ENCODE assay signal across 2 cellular contexts in the genomic region with DNA sequence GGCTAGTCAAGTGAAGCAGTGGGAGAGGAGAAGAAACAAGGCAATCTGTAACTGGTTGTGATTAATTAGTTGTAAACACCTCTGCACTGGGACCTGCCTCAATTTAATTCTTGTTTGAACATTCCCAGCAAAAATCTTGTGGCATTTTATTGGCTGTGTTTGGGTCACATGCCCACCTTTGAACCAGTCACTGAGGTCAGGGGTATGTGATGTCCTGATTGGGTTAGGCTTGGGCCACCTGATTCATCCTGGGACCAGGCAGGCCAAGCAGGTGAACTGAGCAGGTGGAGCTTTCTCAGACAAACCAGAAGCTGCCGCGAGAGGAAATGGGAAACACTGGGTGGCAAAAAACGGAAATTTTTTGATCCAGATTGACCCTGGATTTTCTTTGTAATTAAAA.
TF ChIP-seq lines count a peak whose summit lies in the region.

No MANE protein-coding gene starts in this region.

TF ChIP-seq in GM23338, 12 proteins besides CTCF, POLR2A, EP300 and RAD21 (continues in another document):
- TF ChIP-seq, protein P1, sequence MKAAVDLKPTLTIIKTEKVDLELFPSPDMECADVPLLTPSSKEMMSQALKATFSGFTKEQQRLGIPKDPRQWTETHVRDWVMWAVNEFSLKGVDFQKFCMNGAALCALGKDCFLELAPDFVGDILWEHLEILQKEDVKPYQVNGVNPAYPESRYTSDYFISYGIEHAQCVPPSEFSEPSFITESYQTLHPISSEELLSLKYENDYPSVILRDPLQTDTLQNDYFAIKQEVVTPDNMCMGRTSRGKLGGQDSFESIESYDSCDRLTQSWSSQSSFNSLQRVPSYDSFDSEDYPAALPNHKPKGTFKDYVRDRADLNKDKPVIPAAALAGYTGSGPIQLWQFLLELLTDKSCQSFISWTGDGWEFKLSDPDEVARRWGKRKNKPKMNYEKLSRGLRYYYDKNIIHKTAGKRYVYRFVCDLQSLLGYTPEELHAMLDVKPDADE (IDR thresholded peaks at IDR 0.05) = no peak
- TF ChIP-seq ZNF114 (CRISPR knock-in tag; IDR thresholded peaks at IDR 0.05) (no peak), EZH2phosphoT487 (IDR thresholded peaks at IDR 0.05; ENCODE audit: unreplicated experiment) (no peak), ZNF331 (CRISPR knock-in tag; IDR thresholded peaks at IDR 0.05; ENCODE audit: low read depth) (no peak), POLR2AphosphoS5 (IDR thresholded peaks at IDR 0.05; ENCODE audit: low read depth) (no peak), EZH2 (IDR thresholded peaks at IDR 0.05; ENCODE audit: low read depth, unreplicated experiment) (no peak), JUNB (IDR thresholded peaks at IDR 0.05; ENCODE audit: unreplicated experiment) (no peak), NANOG (IDR thresholded peaks at IDR 0.05; ENCODE audit: borderline replicate concordance) (no peak)
- TF ChIP-seq, protein P2, sequence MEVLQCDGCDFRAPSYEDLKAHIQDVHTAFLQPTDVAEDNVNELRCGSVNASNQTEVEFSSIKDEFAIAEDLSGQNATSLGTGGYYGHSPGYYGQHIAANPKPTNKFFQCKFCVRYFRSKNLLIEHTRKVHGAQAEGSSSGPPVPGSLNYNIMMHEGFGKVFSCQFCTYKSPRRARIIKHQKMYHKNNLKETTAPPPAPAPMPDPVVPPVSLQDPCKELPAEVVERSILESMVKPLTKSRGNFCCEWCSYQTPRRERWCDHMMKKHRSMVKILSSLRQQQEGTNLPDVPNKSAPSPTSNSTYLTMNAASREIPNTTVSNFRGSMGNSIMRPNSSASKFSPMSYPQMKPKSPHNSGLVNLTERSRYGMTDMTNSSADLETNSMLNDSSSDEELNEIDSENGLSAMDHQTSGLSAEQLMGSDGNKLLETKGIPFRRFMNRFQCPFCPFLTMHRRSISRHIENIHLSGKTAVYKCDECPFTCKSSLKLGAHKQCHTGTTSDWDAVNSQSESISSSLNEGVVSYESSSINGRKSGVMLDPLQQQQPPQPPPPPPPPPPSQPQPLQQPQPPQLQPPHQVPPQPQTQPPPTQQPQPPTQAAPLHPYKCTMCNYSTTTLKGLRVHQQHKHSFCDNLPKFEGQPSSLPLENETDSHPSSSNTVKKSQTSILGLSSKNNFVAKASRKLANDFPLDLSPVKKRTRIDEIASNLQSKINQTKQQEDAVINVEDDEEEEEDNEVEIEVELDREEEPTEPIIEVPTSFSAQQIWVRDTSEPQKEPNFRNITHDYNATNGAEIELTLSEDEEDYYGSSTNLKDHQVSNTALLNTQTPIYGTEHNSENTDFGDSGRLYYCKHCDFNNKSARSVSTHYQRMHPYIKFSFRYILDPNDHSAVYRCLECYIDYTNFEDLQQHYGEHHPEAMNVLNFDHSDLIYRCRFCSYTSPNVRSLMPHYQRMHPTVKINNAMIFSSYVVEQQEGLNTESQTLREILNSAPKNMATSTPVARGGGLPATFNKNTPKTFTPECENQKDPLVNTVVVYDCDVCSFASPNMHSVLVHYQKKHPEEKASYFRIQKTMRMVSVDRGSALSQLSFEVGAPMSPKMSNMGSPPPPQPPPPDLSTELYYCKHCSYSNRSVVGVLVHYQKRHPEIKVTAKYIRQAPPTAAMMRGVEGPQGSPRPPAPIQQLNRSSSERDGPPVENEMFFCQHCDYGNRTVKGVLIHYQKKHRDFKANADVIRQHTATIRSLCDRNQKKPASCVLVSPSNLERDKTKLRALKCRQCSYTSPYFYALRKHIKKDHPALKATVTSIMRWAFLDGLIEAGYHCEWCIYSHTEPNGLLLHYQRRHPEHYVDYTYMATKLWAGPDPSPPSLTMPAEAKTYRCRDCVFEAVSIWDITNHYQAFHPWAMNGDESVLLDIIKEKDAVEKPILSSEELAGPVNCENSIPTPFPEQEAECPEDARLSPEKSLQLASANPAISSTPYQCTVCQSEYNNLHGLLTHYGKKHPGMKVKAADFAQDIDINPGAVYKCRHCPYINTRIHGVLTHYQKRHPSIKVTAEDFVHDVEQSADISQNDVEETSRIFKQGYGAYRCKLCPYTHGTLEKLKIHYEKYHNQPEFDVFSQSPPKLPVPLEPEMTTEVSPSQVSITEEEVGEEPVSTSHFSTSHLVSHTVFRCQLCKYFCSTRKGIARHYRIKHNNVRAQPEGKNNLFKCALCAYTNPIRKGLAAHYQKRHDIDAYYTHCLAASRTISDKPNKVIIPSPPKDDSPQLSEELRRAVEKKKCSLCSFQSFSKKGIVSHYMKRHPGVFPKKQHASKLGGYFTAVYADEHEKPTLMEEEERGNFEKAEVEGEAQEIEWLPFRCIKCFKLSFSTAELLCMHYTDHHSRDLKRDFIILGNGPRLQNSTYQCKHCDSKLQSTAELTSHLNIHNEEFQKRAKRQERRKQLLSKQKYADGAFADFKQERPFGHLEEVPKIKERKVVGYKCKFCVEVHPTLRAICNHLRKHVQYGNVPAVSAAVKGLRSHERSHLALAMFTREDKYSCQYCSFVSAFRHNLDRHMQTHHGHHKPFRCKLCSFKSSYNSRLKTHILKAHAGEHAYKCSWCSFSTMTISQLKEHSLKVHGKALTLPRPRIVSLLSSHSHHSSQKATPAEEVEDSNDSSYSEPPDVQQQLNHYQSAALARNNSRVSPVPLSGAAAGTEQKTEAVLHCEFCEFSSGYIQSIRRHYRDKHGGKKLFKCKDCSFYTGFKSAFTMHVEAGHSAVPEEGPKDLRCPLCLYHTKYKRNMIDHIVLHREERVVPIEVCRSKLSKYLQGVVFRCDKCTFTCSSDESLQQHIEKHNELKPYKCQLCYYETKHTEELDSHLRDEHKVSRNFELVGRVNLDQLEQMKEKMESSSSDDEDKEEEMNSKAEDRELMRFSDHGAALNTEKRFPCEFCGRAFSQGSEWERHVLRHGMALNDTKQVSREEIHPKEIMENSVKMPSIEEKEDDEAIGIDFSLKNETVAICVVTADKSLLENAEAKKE (CRISPR knock-in tag; IDR thresholded peaks at IDR 0.05) = no peak
- TF ChIP-seq, protein P3, sequence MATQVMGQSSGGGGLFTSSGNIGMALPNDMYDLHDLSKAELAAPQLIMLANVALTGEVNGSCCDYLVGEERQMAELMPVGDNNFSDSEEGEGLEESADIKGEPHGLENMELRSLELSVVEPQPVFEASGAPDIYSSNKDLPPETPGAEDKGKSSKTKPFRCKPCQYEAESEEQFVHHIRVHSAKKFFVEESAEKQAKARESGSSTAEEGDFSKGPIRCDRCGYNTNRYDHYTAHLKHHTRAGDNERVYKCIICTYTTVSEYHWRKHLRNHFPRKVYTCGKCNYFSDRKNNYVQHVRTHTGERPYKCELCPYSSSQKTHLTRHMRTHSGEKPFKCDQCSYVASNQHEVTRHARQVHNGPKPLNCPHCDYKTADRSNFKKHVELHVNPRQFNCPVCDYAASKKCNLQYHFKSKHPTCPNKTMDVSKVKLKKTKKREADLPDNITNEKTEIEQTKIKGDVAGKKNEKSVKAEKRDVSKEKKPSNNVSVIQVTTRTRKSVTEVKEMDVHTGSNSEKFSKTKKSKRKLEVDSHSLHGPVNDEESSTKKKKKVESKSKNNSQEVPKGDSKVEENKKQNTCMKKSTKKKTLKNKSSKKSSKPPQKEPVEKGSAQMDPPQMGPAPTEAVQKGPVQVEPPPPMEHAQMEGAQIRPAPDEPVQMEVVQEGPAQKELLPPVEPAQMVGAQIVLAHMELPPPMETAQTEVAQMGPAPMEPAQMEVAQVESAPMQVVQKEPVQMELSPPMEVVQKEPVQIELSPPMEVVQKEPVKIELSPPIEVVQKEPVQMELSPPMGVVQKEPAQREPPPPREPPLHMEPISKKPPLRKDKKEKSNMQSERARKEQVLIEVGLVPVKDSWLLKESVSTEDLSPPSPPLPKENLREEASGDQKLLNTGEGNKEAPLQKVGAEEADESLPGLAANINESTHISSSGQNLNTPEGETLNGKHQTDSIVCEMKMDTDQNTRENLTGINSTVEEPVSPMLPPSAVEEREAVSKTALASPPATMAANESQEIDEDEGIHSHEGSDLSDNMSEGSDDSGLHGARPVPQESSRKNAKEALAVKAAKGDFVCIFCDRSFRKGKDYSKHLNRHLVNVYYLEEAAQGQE (IDR thresholded peaks at IDR 0.05; ENCODE audit: unreplicated experiment) = no peak

TF ChIP-seq in K562, 482 proteins besides CTCF, POLR2A, EP300 and RAD21 (continued from another document):
- TF ChIP-seq, protein P4, sequence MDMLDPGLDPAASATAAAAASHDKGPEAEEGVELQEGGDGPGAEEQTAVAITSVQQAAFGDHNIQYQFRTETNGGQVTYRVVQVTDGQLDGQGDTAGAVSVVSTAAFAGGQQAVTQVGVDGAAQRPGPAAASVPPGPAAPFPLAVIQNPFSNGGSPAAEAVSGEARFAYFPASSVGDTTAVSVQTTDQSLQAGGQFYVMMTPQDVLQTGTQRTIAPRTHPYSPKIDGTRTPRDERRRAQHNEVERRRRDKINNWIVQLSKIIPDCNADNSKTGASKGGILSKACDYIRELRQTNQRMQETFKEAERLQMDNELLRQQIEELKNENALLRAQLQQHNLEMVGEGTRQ (CRISPR knock-in tag; IDR thresholded peaks at IDR 0.05) = peak; percentile 23; the same call in 1 of the 2 replicates
- no peak for TF ChIP-seq ZNF41 (CRISPR knock-in tag; conservative IDR thresholded peaks at IDR 0.05)
